ENCODE assay signal across 8 cellular contexts in genomic region chr19:17539288-17540117, GRCh38. TPM values are rescaled to one million over a fixed set of nuclear protein-coding genes. Genes with fewer than 3 reads are reported as not detected.
A peak's percentile ranks its signal among the peaks of the same experiment; 100 is the strongest.
DNase-seq lines count a peak whose midpoint lies in the region; ATAC-seq and TF ChIP-seq lines count a peak whose summit lies in the region.

No MANE protein-coding gene starts in this region.

- TF ChIP-seq POLR2A in breast epithelium (IDR thresholded peaks at IDR 0.05) = no peak

- peak overlapping the region; percentile 60 for H3K4me3 ChIP-seq in WI38 (ENCODE audit: low read depth, low read length)
- H3K4me3 ChIP-seq in breast epithelium = peak overlapping the region; percentile 44 to 78 (median 51)
- peak overlapping the region; percentile 73 for H3K4me3 ChIP-seq in iPS-20b (ENCODE audit: low read length)
- H3K4me3 ChIP-seq in skeletal muscle tissue (ENCODE audit: low read length in 3 of 3) = peak overlapping the region; percentile 14 to 60 (median 56)

- H3K27me3 ChIP-seq in breast epithelium (no peaks in the 10 kb centered on the region), iPS-20b (ENCODE audit: insufficient read depth, low read length) (peaks cover 21% of the 10 kb centered on the region), skeletal muscle tissue (ENCODE audit: control insufficient read depth in 3 of 3, insufficient read depth in 3 of 3, low read length in 3 of 3) (peaks cover 5 to 18% (median 14%) of the 10 kb centered on the region in 3 donors)

- H3K27ac ChIP-seq in breast epithelium (peak overlapping the region in 1 of 2 donors; percentile 55), iPS-20b (ENCODE audit: low read length) (no peak overlapping the region), skeletal muscle tissue (ENCODE audit: low read depth, low read length) (no peak overlapping the region)

- peaks cover 0 to 6% of the 10 kb centered on the region in 2 donors for H3K9me3 ChIP-seq in breast epithelium
- H3K9me3 ChIP-seq in iPS-20b (ENCODE audit: insufficient read depth, low read depth, low read length) = no peaks in the 10 kb centered on the region
- no peaks in the 10 kb centered on the region for H3K9me3 ChIP-seq in skeletal muscle tissue (ENCODE audit: control insufficient read depth in 3 of 3, low read length in 3 of 3)

- H3K36me3 ChIP-seq in breast epithelium (no peaks in the 10 kb centered on the region), iPS-20b (ENCODE audit: insufficient read depth, low read depth, low read length) (no peaks in the 10 kb centered on the region), skeletal muscle tissue (ENCODE audit: control insufficient read depth in 3 of 3, insufficient read depth in 3 of 3, low read length in 3 of 3) (no peaks in the 10 kb centered on the region)

- DNase-seq in EH (ENCODE audit: low read depth) (peak; percentile 97), NCI-H2227 (lab: John Stamatoyannopoulos, UW; ENCODE audit: unreplicated experiment) (peak; percentile 94), breast epithelium (ENCODE audit: low spot score in 2 of 2) (peak; percentile 84 to 92)

- H3K9ac ChIP-seq in iPS-20b (ENCODE audit: low read depth, low read length) = peak overlapping the region; percentile 61; the same call in 1 of the 2 replicates
- peak overlapping the region; percentile 14 to 60 (median 20) for H3K9ac ChIP-seq in skeletal muscle tissue (ENCODE audit: low read depth in 1 of 3, low read length in 3 of 3)

- intact Hi-C loops in breast epithelium (cut with DNase I; ENCODE audit: low total_unique reads) = no loop called here

- peak; percentile 63 for ATAC-seq in HG03045 (IDR thresholded peaks at IDR 0.05; ENCODE audit: unreplicated experiment)
- no peak for ATAC-seq in HG03469 (IDR thresholded peaks at IDR 0.05; ENCODE audit: unreplicated experiment)

- peaks cover 0 to 4% of the 10 kb centered on the region in 2 donors for H3K4me1 ChIP-seq in breast epithelium
- H3K4me1 ChIP-seq in iPS-20b (ENCODE audit: insufficient read depth, low read length) = no peaks in the 10 kb centered on the region
- peaks cover 6 to 12% (median 9%) of the 10 kb centered on the region in 3 donors for H3K4me1 ChIP-seq in skeletal muscle tissue (ENCODE audit: control insufficient read depth in 3 of 3, insufficient read depth in 3 of 3, low read length in 3 of 3)

- TF ChIP-seq CTCF in WI38 (IDR thresholded peaks at IDR 0.05; ENCODE audit: low read depth, low read length) (peak; percentile 38), breast epithelium (IDR thresholded peaks at IDR 0.05) (no peak)

RNA-seq across cellular contexts. Expression of gene COLGALT1, which starts 15.9 kb away (rescaled TPM):
- total RNA-seq in breast epithelium = 10 to 100 TPM; 45.1 to 99.9 (median 57.0) TPM
- 38.1 TPM for total RNA-seq in skeletal muscle tissue

RNA-seq across cellular contexts. Expression of gene PGLS, which starts 28.1 kb away (rescaled TPM):
- 10 to 100 TPM; 62.2 to 89.8 (median 72.4) TPM for total RNA-seq in breast epithelium
- total RNA-seq in skeletal muscle tissue = 39.1 TPM
